ENCODE assay signal across 1 cellular context in the genomic region with DNA sequence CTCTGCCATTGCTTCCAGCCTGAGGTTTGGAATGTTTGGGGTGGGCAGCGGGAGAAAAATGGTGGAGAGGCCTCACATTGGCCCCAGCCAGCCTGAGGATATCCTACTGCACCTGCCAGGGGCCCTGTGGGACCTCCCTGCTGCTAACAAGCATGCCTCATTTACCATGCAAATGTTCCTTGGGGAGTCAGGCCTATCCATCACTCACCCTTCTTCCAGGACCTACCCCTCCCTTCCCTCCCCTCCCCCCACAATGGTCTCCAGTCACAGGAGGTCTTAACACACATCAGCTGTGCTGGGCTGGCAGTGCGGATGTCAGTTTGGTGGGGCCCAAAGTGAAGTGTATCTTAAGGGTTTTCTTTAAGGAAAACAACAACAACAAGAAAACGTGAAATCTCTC.
TF ChIP-seq lines count a peak whose summit lies in the region.

No MANE protein-coding gene starts in this region.

TF ChIP-seq in GM23338, 12 proteins besides CTCF, POLR2A, EP300 and RAD21 (continued from another document):
- TF ChIP-seq, protein P1, sequence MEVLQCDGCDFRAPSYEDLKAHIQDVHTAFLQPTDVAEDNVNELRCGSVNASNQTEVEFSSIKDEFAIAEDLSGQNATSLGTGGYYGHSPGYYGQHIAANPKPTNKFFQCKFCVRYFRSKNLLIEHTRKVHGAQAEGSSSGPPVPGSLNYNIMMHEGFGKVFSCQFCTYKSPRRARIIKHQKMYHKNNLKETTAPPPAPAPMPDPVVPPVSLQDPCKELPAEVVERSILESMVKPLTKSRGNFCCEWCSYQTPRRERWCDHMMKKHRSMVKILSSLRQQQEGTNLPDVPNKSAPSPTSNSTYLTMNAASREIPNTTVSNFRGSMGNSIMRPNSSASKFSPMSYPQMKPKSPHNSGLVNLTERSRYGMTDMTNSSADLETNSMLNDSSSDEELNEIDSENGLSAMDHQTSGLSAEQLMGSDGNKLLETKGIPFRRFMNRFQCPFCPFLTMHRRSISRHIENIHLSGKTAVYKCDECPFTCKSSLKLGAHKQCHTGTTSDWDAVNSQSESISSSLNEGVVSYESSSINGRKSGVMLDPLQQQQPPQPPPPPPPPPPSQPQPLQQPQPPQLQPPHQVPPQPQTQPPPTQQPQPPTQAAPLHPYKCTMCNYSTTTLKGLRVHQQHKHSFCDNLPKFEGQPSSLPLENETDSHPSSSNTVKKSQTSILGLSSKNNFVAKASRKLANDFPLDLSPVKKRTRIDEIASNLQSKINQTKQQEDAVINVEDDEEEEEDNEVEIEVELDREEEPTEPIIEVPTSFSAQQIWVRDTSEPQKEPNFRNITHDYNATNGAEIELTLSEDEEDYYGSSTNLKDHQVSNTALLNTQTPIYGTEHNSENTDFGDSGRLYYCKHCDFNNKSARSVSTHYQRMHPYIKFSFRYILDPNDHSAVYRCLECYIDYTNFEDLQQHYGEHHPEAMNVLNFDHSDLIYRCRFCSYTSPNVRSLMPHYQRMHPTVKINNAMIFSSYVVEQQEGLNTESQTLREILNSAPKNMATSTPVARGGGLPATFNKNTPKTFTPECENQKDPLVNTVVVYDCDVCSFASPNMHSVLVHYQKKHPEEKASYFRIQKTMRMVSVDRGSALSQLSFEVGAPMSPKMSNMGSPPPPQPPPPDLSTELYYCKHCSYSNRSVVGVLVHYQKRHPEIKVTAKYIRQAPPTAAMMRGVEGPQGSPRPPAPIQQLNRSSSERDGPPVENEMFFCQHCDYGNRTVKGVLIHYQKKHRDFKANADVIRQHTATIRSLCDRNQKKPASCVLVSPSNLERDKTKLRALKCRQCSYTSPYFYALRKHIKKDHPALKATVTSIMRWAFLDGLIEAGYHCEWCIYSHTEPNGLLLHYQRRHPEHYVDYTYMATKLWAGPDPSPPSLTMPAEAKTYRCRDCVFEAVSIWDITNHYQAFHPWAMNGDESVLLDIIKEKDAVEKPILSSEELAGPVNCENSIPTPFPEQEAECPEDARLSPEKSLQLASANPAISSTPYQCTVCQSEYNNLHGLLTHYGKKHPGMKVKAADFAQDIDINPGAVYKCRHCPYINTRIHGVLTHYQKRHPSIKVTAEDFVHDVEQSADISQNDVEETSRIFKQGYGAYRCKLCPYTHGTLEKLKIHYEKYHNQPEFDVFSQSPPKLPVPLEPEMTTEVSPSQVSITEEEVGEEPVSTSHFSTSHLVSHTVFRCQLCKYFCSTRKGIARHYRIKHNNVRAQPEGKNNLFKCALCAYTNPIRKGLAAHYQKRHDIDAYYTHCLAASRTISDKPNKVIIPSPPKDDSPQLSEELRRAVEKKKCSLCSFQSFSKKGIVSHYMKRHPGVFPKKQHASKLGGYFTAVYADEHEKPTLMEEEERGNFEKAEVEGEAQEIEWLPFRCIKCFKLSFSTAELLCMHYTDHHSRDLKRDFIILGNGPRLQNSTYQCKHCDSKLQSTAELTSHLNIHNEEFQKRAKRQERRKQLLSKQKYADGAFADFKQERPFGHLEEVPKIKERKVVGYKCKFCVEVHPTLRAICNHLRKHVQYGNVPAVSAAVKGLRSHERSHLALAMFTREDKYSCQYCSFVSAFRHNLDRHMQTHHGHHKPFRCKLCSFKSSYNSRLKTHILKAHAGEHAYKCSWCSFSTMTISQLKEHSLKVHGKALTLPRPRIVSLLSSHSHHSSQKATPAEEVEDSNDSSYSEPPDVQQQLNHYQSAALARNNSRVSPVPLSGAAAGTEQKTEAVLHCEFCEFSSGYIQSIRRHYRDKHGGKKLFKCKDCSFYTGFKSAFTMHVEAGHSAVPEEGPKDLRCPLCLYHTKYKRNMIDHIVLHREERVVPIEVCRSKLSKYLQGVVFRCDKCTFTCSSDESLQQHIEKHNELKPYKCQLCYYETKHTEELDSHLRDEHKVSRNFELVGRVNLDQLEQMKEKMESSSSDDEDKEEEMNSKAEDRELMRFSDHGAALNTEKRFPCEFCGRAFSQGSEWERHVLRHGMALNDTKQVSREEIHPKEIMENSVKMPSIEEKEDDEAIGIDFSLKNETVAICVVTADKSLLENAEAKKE (CRISPR knock-in tag; IDR thresholded peaks at IDR 0.05): no peak
- TF ChIP-seq JUNB (IDR thresholded peaks at IDR 0.05; ENCODE audit: unreplicated experiment) (no peak), CREB1 (CRISPR knock-in tag; IDR thresholded peaks at IDR 0.05; ENCODE audit: low read depth) (no peak), EZH2phosphoT487 (IDR thresholded peaks at IDR 0.05; ENCODE audit: unreplicated experiment) (no peak), STAT1 (IDR thresholded peaks at IDR 0.05; ENCODE audit: unreplicated experiment) (no peak), ZNF114 (CRISPR knock-in tag; IDR thresholded peaks at IDR 0.05) (no peak), ETS1 (IDR thresholded peaks at IDR 0.05) (no peak), EZH2 (IDR thresholded peaks at IDR 0.05; ENCODE audit: low read depth, unreplicated experiment) (no peak)
